In the genomic region with DNA sequence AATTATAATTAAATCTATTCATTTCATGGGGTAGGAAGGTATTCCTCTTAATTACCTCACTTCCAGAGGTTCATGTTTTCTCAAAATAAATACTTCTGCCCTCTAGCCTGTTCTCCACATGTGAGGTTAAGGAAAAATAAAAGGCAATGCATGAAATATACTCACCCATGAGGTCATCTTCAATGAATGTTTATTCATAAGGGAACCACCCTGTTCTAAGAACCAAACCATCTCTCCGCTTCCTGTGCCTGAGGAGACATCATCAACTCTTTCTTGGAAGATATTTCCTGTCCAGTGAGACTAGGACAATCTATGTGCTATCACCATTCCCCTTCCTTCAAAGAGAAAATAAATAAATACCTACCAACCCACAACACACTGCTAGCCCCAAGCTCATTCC, we compare ENCODE assay signal across 20 cellular contexts.
"Had no signal": no experiment of that assay in that cellular context is flagged by ENCODE, and none has a peak within 500 bp of the region (broad histone marks: within the 10 kb centered on the region; RNA-seq: fewer than 3 reads in every experiment).

No MANE protein-coding gene starts in this region.

- H3K27ac ChIP-seq: colonic mucosa, heart left ventricle, parathyroid adenoma, psoas muscle, spleen, stomach, thoracic aorta, transverse colon had no signal

- H3K9me3 ChIP-seq: colonic mucosa, heart left ventricle, psoas muscle, spleen, stomach, thoracic aorta, transverse colon had no signal

- DNase-seq: colonic mucosa; dermis blood vessel endothelial cell; erythroblast; heart left ventricle; hippocampal formation; kidney glomerular epithelial cell; naive thymus-derived CD4-positive, alpha-beta T cell; nephron progenitor cell; psoas muscle; retina; spleen; stimulated activated CD4-positive, alpha-beta T cell treated with anti-CD3 and anti-CD28 coated beads, Interleukin-15, amount 100 ng/mL, for 24 hours; stimulated activated CD4-positive, alpha-beta T cell treated with anti-CD3 and anti-CD28 coated beads, Interleukin-2, amount 100 ng/mL, for 24 hours; stimulated activated CD4-positive, alpha-beta T cell treated with anti-CD3 and anti-CD28 coated beads, Interleukin-4, amount 100 ng/mL, for 4 hours; stimulated activated naive CD4-positive, alpha-beta T cell; stomach; substantia nigra; transverse colon had no signal

- H3K36me3 ChIP-seq: colonic mucosa, heart left ventricle, spleen, stomach, thoracic aorta, transverse colon had no signal

- H3K9ac ChIP-seq: parathyroid adenoma had no signal

- H3K4me3 ChIP-seq: colonic mucosa, heart left ventricle, psoas muscle, spleen, stomach, thoracic aorta, transverse colon had no signal

- H3K79me2 ChIP-seq: parathyroid adenoma had no signal

- H2AFZ ChIP-seq: parathyroid adenoma had no signal

- H3K4me1 ChIP-seq: colonic mucosa, heart left ventricle, parathyroid adenoma, psoas muscle, spleen, stomach, transverse colon had no signal

- H3K27me3 ChIP-seq: colonic mucosa, heart left ventricle, spleen, stomach, transverse colon had no signal
